Comparison of ENCODE assay signal across 8 cellular contexts in genomic region chr11:85947431-85948272, GRCh38.
DNase-seq lines count a peak whose midpoint lies in the region; ATAC-seq and TF ChIP-seq lines count a peak whose summit lies in the region.

No MANE protein-coding gene starts in this region.

- H3K4me3 ChIP-seq in GM23248 (no peak overlapping the region), fibroblast of pulmonary artery (replicated peaks; ENCODE audit: low read depth, low read length) (no peak overlapping the region)

- peak; percentile 90 to 92 for DNase-seq in AML-193 (lab: John Stamatoyannopoulos, UW)
- peak; percentile 95 for DNase-seq in GM23248
- DNase-seq in SK-MEL-5 (ENCODE audit: low read depth, low spot score), result peak; percentile 98
- peak; percentile 96 for DNase-seq in fibroblast of pulmonary artery (ENCODE audit: low read depth)
- DNase-seq in putamen (ENCODE audit: low spot score), result peak; percentile 87
- DNase-seq in NCI-H82 (lab: John Stamatoyannopoulos, UW), result no peak

- in situ Hi-C loops in GM23248 (cut with MboI) (no loop called here), SK-MEL-5 (cut with HindIII; ENCODE audit: low pct_unique_long_range_greater_than_20kb, low sequenced_read_pairs) (no loop called here)

- H3F3A ChIP-seq in GM23248 (ENCODE audit: insufficient read depth), result peaks cover 63% of the 10 kb centered on the region

- ATAC-seq in GM18873 (IDR thresholded peaks at IDR 0.05; ENCODE audit: low FRiP score, unreplicated experiment) (no peak), HG03097 (IDR thresholded peaks at IDR 0.05; ENCODE audit: low FRiP score, unreplicated experiment) (no peak)

- H3K9me3 ChIP-seq in GM23248 (ENCODE audit: low read depth), result no peaks in the 10 kb centered on the region

- H3K79me2 ChIP-seq in GM23248 (ENCODE audit: insufficient read depth), result no peaks in the 10 kb centered on the region

- H3K9me2 ChIP-seq in GM23248 (ENCODE audit: insufficient read depth), result no peaks in the 10 kb centered on the region

- peak overlapping the region; percentile 66 for H3K27ac ChIP-seq in GM23248

- peak overlapping the region; percentile 14 for H3K4me2 ChIP-seq in GM23248 (ENCODE audit: unreplicated experiment)

- H3K9ac ChIP-seq in GM23248, result peak overlapping the region; percentile 24; the same call in 1 of the 2 replicates

- TF ChIP-seq CTCF in fibroblast of pulmonary artery (IDR thresholded peaks at IDR 0.05; ENCODE audit: low read length, missing control alignments), result no peak

- H2AFZ ChIP-seq in GM23248, result no peak overlapping the region

- no peaks in the 10 kb centered on the region for H4K20me1 ChIP-seq in GM23248 (ENCODE audit: insufficient read depth)

- 13 to 18% methylated on average over 5 of the region's 5 CpGs for WGBS in GM23248 (ENCODE audit: low coverage in 1 of 2, low lambda C conversion rate in 2 of 2, missing lambda C conversion rate in 2 of 2), 2 experiments

- peaks cover 38% of the 10 kb centered on the region for H3K4me1 ChIP-seq in GM23248 (ENCODE audit: insufficient read depth)

- H3K27me3 ChIP-seq in GM23248 (replicated peaks; ENCODE audit: insufficient read depth), result no peaks in the 10 kb centered on the region

- no peaks in the 10 kb centered on the region for H3K36me3 ChIP-seq in GM23248 (ENCODE audit: low read depth)
